ENCODE assay signal across 11 cellular contexts in the genomic region with DNA sequence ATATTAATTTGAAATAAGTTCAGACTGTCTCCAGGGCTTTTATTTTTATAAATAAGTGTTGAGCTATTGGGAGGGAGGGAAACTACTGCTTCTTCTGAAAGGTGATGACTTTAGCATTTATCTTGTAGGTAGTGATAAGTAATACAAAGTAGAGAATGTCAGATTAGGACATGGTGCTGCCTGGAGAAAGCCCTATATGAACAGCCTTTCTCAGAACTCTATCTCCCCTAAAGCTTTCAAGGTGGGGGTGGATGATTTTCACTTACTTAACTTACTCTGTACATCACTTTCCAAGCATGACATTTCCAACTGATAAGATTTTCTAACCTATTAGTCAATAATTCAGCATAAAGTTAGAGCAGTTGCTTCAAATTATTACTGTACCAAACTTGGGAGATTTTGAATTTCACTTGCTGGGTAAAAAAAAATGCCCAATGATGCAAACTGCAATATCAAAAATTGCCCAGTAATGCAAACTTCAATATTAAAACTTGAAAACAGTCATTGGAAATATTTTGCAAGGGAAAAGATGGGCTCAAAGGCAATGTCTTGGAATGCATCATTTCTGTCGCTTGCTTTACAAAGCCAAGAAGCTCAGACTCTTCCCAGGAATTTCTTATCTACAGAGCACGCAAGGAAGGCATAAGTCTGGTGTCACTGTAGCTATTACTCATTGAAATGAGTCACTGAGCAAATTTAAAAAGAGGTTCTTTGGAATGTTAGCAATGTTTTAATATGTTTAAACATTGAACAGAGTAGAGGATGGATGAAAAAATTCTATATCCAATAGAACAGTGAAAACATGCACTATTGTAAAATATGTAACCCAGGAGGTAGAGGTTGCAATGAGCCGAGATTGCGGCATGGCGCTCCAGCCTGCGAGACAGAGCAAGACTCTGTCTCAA.
DNase-seq lines count a peak whose midpoint lies in the region; ATAC-seq, FAIRE-seq and TF ChIP-seq lines count a peak whose summit lies in the region.
"Had no signal": no experiment of that assay in that cellular context is flagged by ENCODE, and none has a peak within 500 bp of the region (broad histone marks: within the 10 kb centered on the region; RNA-seq: fewer than 3 reads in every experiment).

No MANE protein-coding gene starts in this region.

- peak; percentile 78 for DNase-seq in GM03348 (ENCODE audit: low spot score)
- DNase-seq in RCC 7860 (ENCODE audit: low spot score), result peak; percentile 100
- DNase-seq in fibroblast of gingiva (ENCODE audit: low read depth), result peak; percentile 83
- DNase-seq in retinal pigment epithelial cell (ENCODE audit: low read depth), result peak; percentile 71
- DNase-seq in NAMALWA (ENCODE audit: low spot score), result no peak
- DNase-seq in stimulated activated CD4-positive, alpha-beta T cell treated with anti-CD3 and anti-CD28 coated beads, Interleukin-12 subunit alpha, Interleukin-12 subunit beta, amount 100 ng/mL, for 4 hours, result no peak
- no peak for DNase-seq in stimulated activated naive B cell treated with anti-CD40 and anti-IgM and Interleukin-4, amounts not matched to agents 10 μg/mL and 1 μg/mL and 100 μg/mL, for 72 hours
- DNase-seq: DMS79; stimulated activated CD4-positive, alpha-beta T cell treated with anti-CD3 and anti-CD28 coated beads, Interleukin-15, amount 100 ng/mL, for 24 hours; stimulated activated naive CD4-positive, alpha-beta T cell had no signal

- H3K4me3 ChIP-seq in retinal pigment epithelial cell (ENCODE audit: low read length), result no peak overlapping the region

- H3K4me1 Mint-ChIP-seq in stimulated activated naive B cell treated with anti-CD40 and anti-IgM and Interleukin-4, amounts not matched to agents 10 μg/mL and 1 μg/mL and 100 μg/mL, for 72 hours, result no peaks in the 10 kb centered on the region

- TF ChIP-seq CTCF in retinal pigment epithelial cell (conservative IDR thresholded peaks at IDR 0.05; ENCODE audit: low read depth, low read length), result no peak

- H3K27me3 Mint-ChIP-seq in stimulated activated naive B cell treated with anti-CD40 and anti-IgM and Interleukin-4, amounts not matched to agents 10 μg/mL and 1 μg/mL and 100 μg/mL, for 72 hours, result peaks cover 0 to 14% of the 10 kb centered on the region in 2 donors

- H3K36me3 Mint-ChIP-seq in stimulated activated naive B cell treated with anti-CD40 and anti-IgM and Interleukin-4, amounts not matched to agents 10 μg/mL and 1 μg/mL and 100 μg/mL, for 72 hours, result no peaks in the 10 kb centered on the region

- H3K27ac Mint-ChIP-seq in stimulated activated naive B cell treated with anti-CD40 and anti-IgM and Interleukin-4, amounts not matched to agents 10 μg/mL and 1 μg/mL and 100 μg/mL, for 72 hours, result no peak overlapping the region

- no peak for ATAC-seq in HG03025 (IDR thresholded peaks at IDR 0.05; ENCODE audit: low FRiP score, unreplicated experiment)
- no peak for ATAC-seq in stimulated activated naive B cell treated with anti-CD40 and anti-IgM and Interleukin-4, amounts not matched to agents 10 μg/mL and 1 μg/mL and 100 μg/mL, for 72 hours (replicated peaks)

- H3K4me3 Mint-ChIP-seq in stimulated activated naive B cell treated with anti-CD40 and anti-IgM and Interleukin-4, amounts not matched to agents 10 μg/mL and 1 μg/mL and 100 μg/mL, for 72 hours, result no peak overlapping the region

- H3K9me3 Mint-ChIP-seq in stimulated activated naive B cell treated with anti-CD40 and anti-IgM and Interleukin-4, amounts not matched to agents 10 μg/mL and 1 μg/mL and 100 μg/mL, for 72 hours, result no peaks in the 10 kb centered on the region

- peak; percentile 100 for FAIRE-seq in RCC 7860 (lab: Jason Lieb, UNC)

Comparison
In these comparisons a context has a peak if more than half of its experiments do, and no peak if none do; other contexts are left out.
1. DNase-seq: peak in GM03348 (single experiment), RCC 7860 (single experiment), fibroblast of gingiva (single experiment) and retinal pigment epithelial cell (single experiment); none in NAMALWA (single experiment), stimulated activated CD4-positive, alpha-beta T cell treated with anti-CD3 and anti-CD28 coated beads, Interleukin-12 subunit alpha, Interleukin-12 subunit beta, amount 100 ng/mL, for 4 hours (single experiment) and stimulated activated naive B cell treated with anti-CD40 and anti-IgM and Interleukin-4, amounts not matched to agents 10 μg/mL and 1 μg/mL and 100 μg/mL, for 72 hours (single experiment).